1 cellular context compared by ENCODE assay signal in genomic region chr14:92794961-92795360, GRCh38.
TF ChIP-seq lines count a peak whose summit lies in the region.

No MANE protein-coding gene starts in this region.

TF ChIP-seq in SK-N-SH, 30 proteins besides CTCF, POLR2A, EP300 and RAD21 (continued from another document):
- TF ChIP-seq, protein P1, sequence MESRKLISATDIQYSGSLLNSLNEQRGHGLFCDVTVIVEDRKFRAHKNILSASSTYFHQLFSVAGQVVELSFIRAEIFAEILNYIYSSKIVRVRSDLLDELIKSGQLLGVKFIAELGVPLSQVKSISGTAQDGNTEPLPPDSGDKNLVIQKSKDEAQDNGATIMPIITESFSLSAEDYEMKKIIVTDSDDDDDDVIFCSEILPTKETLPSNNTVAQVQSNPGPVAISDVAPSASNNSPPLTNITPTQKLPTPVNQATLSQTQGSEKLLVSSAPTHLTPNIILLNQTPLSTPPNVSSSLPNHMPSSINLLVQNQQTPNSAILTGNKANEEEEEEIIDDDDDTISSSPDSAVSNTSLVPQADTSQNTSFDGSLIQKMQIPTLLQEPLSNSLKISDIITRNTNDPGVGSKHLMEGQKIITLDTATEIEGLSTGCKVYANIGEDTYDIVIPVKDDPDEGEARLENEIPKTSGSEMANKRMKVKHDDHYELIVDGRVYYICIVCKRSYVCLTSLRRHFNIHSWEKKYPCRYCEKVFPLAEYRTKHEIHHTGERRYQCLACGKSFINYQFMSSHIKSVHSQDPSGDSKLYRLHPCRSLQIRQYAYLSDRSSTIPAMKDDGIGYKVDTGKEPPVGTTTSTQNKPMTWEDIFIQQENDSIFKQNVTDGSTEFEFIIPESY (IDR thresholded peaks at IDR 0.05; ENCODE audit: borderline replicate concordance, low read depth) = no peak
- no peak for TF ChIP-seq RXRA (IDR thresholded peaks at IDR 0.05; ENCODE audit: borderline replicate concordance, low read depth)
